8 cellular contexts compared by ENCODE assay signal in genomic region chr1:198156111-198156744, GRCh38. TPM values are rescaled to one million over a fixed set of nuclear protein-coding genes. Genes with fewer than 3 reads are reported as not detected.
DNase-seq lines count a peak whose midpoint lies in the region; ATAC-seq and TF ChIP-seq lines count a peak whose summit lies in the region.

No MANE protein-coding gene starts in this region.

- H3K4me3 Mint-ChIP-seq in WTC11, result peak overlapping the region; percentile 85

- CTCF ChIA-PET in WTC11 (lab: Charles Lee), result interaction anchor here (0.6 to 1.2 kb wide), 13 partner anchors 8 to 679 kb away, joined by 3 to 7 read pairs (median 3); no protein-coding TSS in a partner anchor

- no peaks in the 10 kb centered on the region for H3K36me3 Mint-ChIP-seq in WTC11

- intact Hi-C loops in Right ventricle myocardium superior (cut with DNase I) (loop anchor here (10.0 kb wide), 1 partner anchor 49 kb away; no protein-coding TSS in a partner anchor), cardiac septum (cut with DNase I) (loop anchor here (2.0 to 10.0 kb wide), 5 partner anchors 37 to 381 kb away; partner anchors contain the start of gene DENND1B)

- peak; percentile 64 for TF ChIP-seq CTCF in WTC11 (IDR thresholded peaks at IDR 0.05)

- peak overlapping the region; percentile 97 for H3K27ac Mint-ChIP-seq in WTC11

- H3K27me3 ChIP-seq in layer of hippocampus (ENCODE audit: control insufficient read depth, insufficient read depth, low read length), result no peaks in the 10 kb centered on the region

- no peaks in the 10 kb centered on the region for H3K9me3 Mint-ChIP-seq in WTC11

- POLR2A ChIA-PET in WTC11 (lab: Charles Lee), result interaction anchor here (0.7 to 1.0 kb wide), 3 partner anchors 11 to 109 kb away, joined by 3 to 4 read pairs (median 4); no protein-coding TSS in a partner anchor

- peak overlapping the region; percentile 94 for H3K27ac ChIP-seq in layer of hippocampus (ENCODE audit: low read depth, low read length)

- H3K4me1 Mint-ChIP-seq in WTC11, result peaks cover 41% of the 10 kb centered on the region

- no peaks in the 10 kb centered on the region for H3K27me3 Mint-ChIP-seq in WTC11 (ENCODE audit: low read depth)

- DNase-seq in Right ventricle myocardium superior (peak; percentile 49), cardiac septum (ENCODE audit: low spot score) (no peak), NCI-H2171 (lab: John Stamatoyannopoulos, UW) (peak; percentile 52), WTC11 (ENCODE audit: low spot score) (peak; percentile 70), cerebellar cortex (ENCODE audit: low spot score) (peak; percentile 45)
- DNase-seq in stimulated activated CD4-positive, alpha-beta T cell treated with anti-CD3 and anti-CD28 coated beads, Interleukin-2, amount 100 ng/mL, for 24 hours, result peak; percentile 78 to 79

- peak; percentile 26 for ATAC-seq in Right ventricle myocardium superior (ENCODE audit: poor library complexity)
- peak; percentile 21 for ATAC-seq in HG03045 (IDR thresholded peaks at IDR 0.05; ENCODE audit: unreplicated experiment)
- ATAC-seq in WTC11, result peak; percentile 8

TF ChIP-seq in WTC11, 78 proteins besides CTCF, POLR2A, EP300 and RAD21:
- TF ChIP-seq RORB (CRISPR knock-in tag; IDR thresholded peaks at IDR 0.05), result no peak
- no peak for TF ChIP-seq NR1H2 (CRISPR knock-in tag; IDR thresholded peaks at IDR 0.05)
- no peak for TF ChIP-seq PRRX2 (CRISPR knock-in tag; IDR thresholded peaks at IDR 0.05)
- TF ChIP-seq ZNF425 (CRISPR knock-in tag; conservative IDR thresholded peaks at IDR 0.05), result no peak
- TF ChIP-seq ELF4 (CRISPR knock-in tag; IDR thresholded peaks at IDR 0.05; ENCODE audit: low read depth), result no peak
- TF ChIP-seq ZNF219 (CRISPR knock-in tag; IDR thresholded peaks at IDR 0.05; ENCODE audit: borderline replicate concordance), result no peak
- no peak for TF ChIP-seq NR2C2 (CRISPR knock-in tag; IDR thresholded peaks at IDR 0.05)

RNA-seq across cellular contexts. Expression of gene NEK7, which starts 0.6 kb away (rescaled TPM):
- total RNA-seq in Right ventricle myocardium superior, result 185 TPM
- 318 TPM for total RNA-seq in cardiac septum
- 10.3 to 13.3 TPM (median 11.3 TPM) in 3 replicates for total RNA-seq in WTC11 (2021)

Comparison
In these comparisons a context has a peak if more than half of its experiments do, and no peak if none do; other contexts are left out.
1. RNA of gene NEK7, which starts 0.6 kb away (total RNA-seq): 318 TPM in cardiac septum (single experiment) and 185 TPM in Right ventricle myocardium superior (single experiment); 10.3 to 13.3 TPM in WTC11; every median in the first group is over 10 times any median in the second.
2. Peak in every context shown above with its lines, with median percentiles within 50 percentile points of each other: ATAC-seq.